ENCODE assay signal across 8 cellular contexts in genomic region chr1:31643976-31644559, GRCh38. TPM values are rescaled to one million over a fixed set of nuclear protein-coding genes. Genes with fewer than 3 reads are reported as not detected.
DNase-seq lines count a peak whose midpoint lies in the region; ATAC-seq and TF ChIP-seq lines count a peak whose summit lies in the region.

No MANE protein-coding gene starts in this region.

- H3K27me3 ChIP-seq in GM23248 (replicated peaks; ENCODE audit: insufficient read depth) (no peaks in the 10 kb centered on the region), liver (ENCODE audit: control insufficient read depth in 4 of 4, insufficient read depth in 4 of 4, low read length in 3 of 4) (no peaks in the 10 kb centered on the region)

- H3K4me3 ChIP-seq in AG04449 (ENCODE audit: low read depth, low read length) (peak overlapping the region; percentile 98), GM23248 (peak overlapping the region; percentile 90), liver (ENCODE audit: low read depth in 1 of 3, low read length in 3 of 3) (peak overlapping the region; percentile 44 to 97 (median 90))

- peak overlapping the region; percentile 91 for H2AFZ ChIP-seq in GM23248

- H3K4me1 ChIP-seq in GM23248 (ENCODE audit: insufficient read depth), result peaks cover 27% of the 10 kb centered on the region
- H3K4me1 ChIP-seq in liver (ENCODE audit: control insufficient read depth in 4 of 4, insufficient read depth in 4 of 4, low read length in 3 of 4), result peaks cover 0 to 26% (median 15%) of the 10 kb centered on the region in 4 donors

- H3K9ac ChIP-seq in GM23248 (peak overlapping the region; percentile 98), liver (ENCODE audit: low read depth in 1 of 2, low read length in 2 of 2) (peak overlapping the region; percentile 90)

- TF ChIP-seq CTCF in AG04449 (IDR thresholded peaks at IDR 0.05; ENCODE audit: insufficient read depth, low read length, missing control alignments) (no peak), liver (IDR thresholded peaks at IDR 0.05; ENCODE audit: low read depth, low read length, missing input control) (no peak), type B pancreatic cell (conservative IDR thresholded peaks at IDR 0.05) (no peak)

- H3K27me3 Mint-ChIP-seq in activated naive CD8-positive, alpha-beta T cell treated with anti-CD3 and anti-CD28 coated beads, Interleukin-2, amount 50 U/mL, for 24 hours, result no peaks in the 10 kb centered on the region
- H3K27me3 Mint-ChIP-seq in type B pancreatic cell, result no peaks in the 10 kb centered on the region

- peak; percentile 37 for ATAC-seq in activated naive CD8-positive, alpha-beta T cell treated with anti-CD3 and anti-CD28 coated beads, Interleukin-2, amount 50 U/mL, for 24 hours

- peak overlapping the region; percentile 94 for H3K4me2 ChIP-seq in GM23248 (ENCODE audit: unreplicated experiment)

- H3K9me3 ChIP-seq in GM23248 (ENCODE audit: low read depth) (no peaks in the 10 kb centered on the region), liver (ENCODE audit: control insufficient read depth in 4 of 4, low read length in 3 of 4) (no peaks in the 10 kb centered on the region)

- DNase-seq in AG04449 (ENCODE audit: low read depth, low spot score), result no peak
- DNase-seq in GM23248, result no peak
- DNase-seq in activated naive CD8-positive, alpha-beta T cell treated with anti-CD3 and anti-CD28 coated beads, Interleukin-2, amount 50 U/mL, for 24 hours, result no peak
- DNase-seq in type B pancreatic cell (ENCODE audit: extremely low spot score, unreplicated experiment), result no peak
- DNase-seq in activated CD4-positive, alpha-beta T cell treated with anti-CD3 and anti-CD28 coated beads, Interleukin-2, amount 50 U/mL, for 48 hours, result no peak
- no peak for DNase-seq in retina
- DNase-seq in SIG-M5 (lab: John Stamatoyannopoulos, UW), result no peak

- H3K36me3 ChIP-seq in GM23248 (ENCODE audit: low read depth), result no peaks in the 10 kb centered on the region
- H3K36me3 ChIP-seq in liver (ENCODE audit: control insufficient read depth in 4 of 4, insufficient read depth in 3 of 4, low read depth in 1 of 4, low read length in 3 of 4), result no peaks in the 10 kb centered on the region

- WGBS in GM23248 (ENCODE audit: low coverage in 1 of 2, low lambda C conversion rate in 2 of 2, missing lambda C conversion rate in 2 of 2), 2 experiments, result 7 to 8% methylated on average over 18 of the region's 18 CpGs
- WGBS in liver, result 5% methylated on average over 18 of the region's 18 CpGs

- H3K27ac ChIP-seq in GM23248 (peak overlapping the region; percentile 98), liver (ENCODE audit: low read depth in 1 of 2, low read length in 2 of 2) (peak overlapping the region; percentile 96 to 98)

- H3K27ac Mint-ChIP-seq in activated naive CD8-positive, alpha-beta T cell treated with anti-CD3 and anti-CD28 coated beads, Interleukin-2, amount 50 U/mL, for 24 hours, result peak overlapping the region; percentile 99
- peak overlapping the region; percentile 100 for H3K27ac Mint-ChIP-seq in type B pancreatic cell

- no peak for TF ChIP-seq RAD21 in liver (IDR thresholded peaks at IDR 0.05)

- H4K20me1 ChIP-seq in GM23248 (ENCODE audit: insufficient read depth), result no peaks in the 10 kb centered on the region

- H3K9me3 Mint-ChIP-seq in activated naive CD8-positive, alpha-beta T cell treated with anti-CD3 and anti-CD28 coated beads, Interleukin-2, amount 50 U/mL, for 24 hours, result no peaks in the 10 kb centered on the region
- peaks cover 3% of the 10 kb centered on the region for H3K9me3 Mint-ChIP-seq in type B pancreatic cell

- POLR2A ChIA-PET in AG04449 (lab: Yijun Ruan, JAX), result interaction anchor here (1.0 to 1.9 kb wide), 5 partner anchors 60 to 154 kb away, joined by 3 to 8 read pairs (median 3); partner anchors contain the start of gene COL16A1

- CTCF ChIA-PET in AG04449 (lab: Yijun Ruan, JAX), result interaction anchor here (0.9 to 3.5 kb wide), 5 partner anchors 12 to 145 kb away, joined by 3 to 22 read pairs (median 7); no protein-coding TSS in a partner anchor

- H3K9me2 ChIP-seq in GM23248 (ENCODE audit: insufficient read depth), result no peaks in the 10 kb centered on the region

- peak overlapping the region; percentile 94 for H3K4me3 Mint-ChIP-seq in activated naive CD8-positive, alpha-beta T cell treated with anti-CD3 and anti-CD28 coated beads, Interleukin-2, amount 50 U/mL, for 24 hours
- peak overlapping the region; percentile 99 for H3K4me3 Mint-ChIP-seq in type B pancreatic cell

- H3F3A ChIP-seq in GM23248 (ENCODE audit: insufficient read depth), result peaks cover 41% of the 10 kb centered on the region

- in situ Hi-C loops in GM23248 (cut with MboI), result no loop called here

- H3K79me2 ChIP-seq in GM23248 (ENCODE audit: insufficient read depth), result peaks cover 56% of the 10 kb centered on the region

- peaks cover 25% of the 10 kb centered on the region for H3K4me1 Mint-ChIP-seq in activated naive CD8-positive, alpha-beta T cell treated with anti-CD3 and anti-CD28 coated beads, Interleukin-2, amount 50 U/mL, for 24 hours
- peaks cover 28% of the 10 kb centered on the region for H3K4me1 Mint-ChIP-seq in type B pancreatic cell (ENCODE audit: unreplicated experiment)

- no peaks in the 10 kb centered on the region for H3K36me3 Mint-ChIP-seq in activated naive CD8-positive, alpha-beta T cell treated with anti-CD3 and anti-CD28 coated beads, Interleukin-2, amount 50 U/mL, for 24 hours (ENCODE audit: low read depth)
- no peaks in the 10 kb centered on the region for H3K36me3 Mint-ChIP-seq in type B pancreatic cell

TF ChIP-seq in liver, 16 proteins besides CTCF, POLR2A, EP300 and RAD21:
- TF ChIP-seq JUND (IDR thresholded peaks at IDR 0.05) (peak in 1 of 2 donors; percentile 34), NR2F2 (IDR thresholded peaks at IDR 0.05) (no peak)

RNA-seq across cellular contexts. Expression of gene PEF1, which starts 0.6 kb away (rescaled TPM):
- total RNA-seq in GM23248 (2014; rRNA removed; shearing (Covaris generic)), result 97.5 and 131 TPM in 2 replicates
- 71.3 and 77.8 TPM in 2 replicates for polyA plus RNA-seq in GM23248 (2016; fragmentation: Nextera tagmentation; extraction: Ambion mirVana)
- 10 to 100 TPM; 30.4 to 34.1 TPM for total RNA-seq in liver
- 10 to 100 TPM; 27.7 to 46.8 TPM for polyA plus RNA-seq in liver
- 45.2 and 48.3 TPM in 2 replicates for total RNA-seq in type B pancreatic cell (ENCODE audit: low replicate concordance)

RNA-seq across cellular contexts. Expression of gene HCRTR1, which starts 26.6 kb away (rescaled TPM):
- not detected in 2 replicates for total RNA-seq in GM23248 (2014; rRNA removed; shearing (Covaris generic))
- polyA plus RNA-seq in GM23248 (2016; fragmentation: Nextera tagmentation; extraction: Ambion mirVana), result not detected in 2 replicates
- total RNA-seq in liver, result not detected
- polyA plus RNA-seq in liver, result under 1 TPM in 1 of 2 donors, not detected in 1; 0.06 TPM
- not detected in 2 replicates for total RNA-seq in type B pancreatic cell (ENCODE audit: low replicate concordance)

RNA-seq across cellular contexts. Expression of gene COL16A1, which starts 59.7 kb away (rescaled TPM):
- 234 and 247 TPM in 2 replicates for total RNA-seq in GM23248 (2014; rRNA removed; shearing (Covaris generic))
- polyA plus RNA-seq in GM23248 (2016; fragmentation: Nextera tagmentation; extraction: Ambion mirVana) (67.3 and 68.7 TPM in 2 replicates), liver (1 to 10 TPM in 1 of 2 donors, under 1 TPM in 1; 0.43 to 1.7 TPM)
- total RNA-seq in liver (1 to 10 TPM; 3.0 to 3.8 TPM), type B pancreatic cell (ENCODE audit: low replicate concordance) (4.6 and 53.5 TPM in 2 replicates)
